ENCODE assay signal across 1 cellular context in the genomic region with DNA sequence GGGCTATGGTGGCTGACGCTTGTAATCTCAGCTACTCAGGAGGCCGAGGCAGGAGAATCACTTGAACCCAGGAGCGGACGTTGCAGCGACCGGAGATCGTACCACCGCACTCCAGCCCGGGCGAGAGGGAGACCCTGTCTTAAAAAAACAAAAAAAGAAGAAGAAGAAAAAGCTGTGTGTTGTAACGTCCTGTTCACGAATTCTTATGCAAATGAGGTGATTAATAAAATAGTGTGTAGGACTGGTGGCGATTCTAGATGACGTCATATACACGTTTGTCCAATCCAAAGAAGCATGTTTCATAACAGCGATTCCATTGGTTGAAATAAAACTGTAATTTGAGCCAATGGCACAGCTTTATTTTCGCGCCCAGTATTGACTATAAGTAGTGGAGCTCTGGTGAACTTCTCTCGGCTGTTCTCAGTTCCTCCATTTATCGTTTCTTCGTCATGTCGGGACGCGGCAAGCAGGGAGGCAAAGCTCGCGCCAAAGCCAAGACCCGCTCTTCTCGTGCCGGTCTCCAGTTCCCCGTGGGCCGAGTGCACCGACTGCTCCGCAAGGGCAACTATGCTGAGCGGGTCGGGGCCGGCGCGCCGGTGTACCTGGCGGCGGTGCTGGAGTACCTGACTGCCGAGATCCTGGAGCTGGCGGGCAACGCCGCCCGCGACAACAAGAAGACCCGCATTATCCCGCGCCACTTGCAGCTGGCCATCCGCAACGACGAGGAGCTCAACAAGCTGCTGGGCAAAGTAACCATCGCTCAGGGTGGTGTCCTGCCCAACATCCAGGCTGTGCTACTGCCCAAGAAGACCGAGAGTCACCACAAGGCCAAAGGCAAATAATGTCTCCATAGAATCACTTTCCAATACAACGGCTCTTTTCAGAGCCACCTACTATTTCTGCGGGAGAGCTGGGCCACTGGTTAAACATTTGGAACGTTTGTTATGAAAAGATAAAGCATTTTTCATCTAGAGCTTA.
TF ChIP-seq lines count a peak whose summit lies in the region.

No MANE protein-coding gene starts in this region.

TF ChIP-seq in GM12878, 131 proteins besides CTCF, POLR2A, EP300 and RAD21 (continued from another document):
- 0 out of 2 replicates have a peak, but pooled peaks have one; percentile 8 for TF ChIP-seq IKZF1 (conservative IDR thresholded peaks at IDR 0.05)
- TF ChIP-seq ZNF24 (IDR thresholded peaks at IDR 0.05), result no peak
- no peak for TF ChIP-seq CHD4 (IDR thresholded peaks at IDR 0.05)
- TF ChIP-seq, protein P1, sequence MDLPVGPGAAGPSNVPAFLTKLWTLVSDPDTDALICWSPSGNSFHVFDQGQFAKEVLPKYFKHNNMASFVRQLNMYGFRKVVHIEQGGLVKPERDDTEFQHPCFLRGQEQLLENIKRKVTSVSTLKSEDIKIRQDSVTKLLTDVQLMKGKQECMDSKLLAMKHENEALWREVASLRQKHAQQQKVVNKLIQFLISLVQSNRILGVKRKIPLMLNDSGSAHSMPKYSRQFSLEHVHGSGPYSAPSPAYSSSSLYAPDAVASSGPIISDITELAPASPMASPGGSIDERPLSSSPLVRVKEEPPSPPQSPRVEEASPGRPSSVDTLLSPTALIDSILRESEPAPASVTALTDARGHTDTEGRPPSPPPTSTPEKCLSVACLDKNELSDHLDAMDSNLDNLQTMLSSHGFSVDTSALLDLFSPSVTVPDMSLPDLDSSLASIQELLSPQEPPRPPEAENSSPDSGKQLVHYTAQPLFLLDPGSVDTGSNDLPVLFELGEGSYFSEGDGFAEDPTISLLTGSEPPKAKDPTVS (IDR thresholded peaks at IDR 0.05; ENCODE audit: low read depth, low read length), result no peak
- no peak for TF ChIP-seq ASH2L (IDR thresholded peaks at IDR 0.05; ENCODE audit: borderline replicate concordance, low read depth)
- peak; percentile 31; the same call in 1 of the 2 replicates for TF ChIP-seq NFYA (IDR thresholded peaks at IDR 0.05; ENCODE audit: borderline replicate concordance, low read depth, low read length)
- peak; percentile 87; the same call in 1 of the 2 replicates for TF ChIP-seq CHD1 (IDR thresholded peaks at IDR 0.05; ENCODE audit: low read depth, low read length)
- no peak for TF ChIP-seq NR2C1 (IDR thresholded peaks at IDR 0.05)
- TF ChIP-seq, protein P2, sequence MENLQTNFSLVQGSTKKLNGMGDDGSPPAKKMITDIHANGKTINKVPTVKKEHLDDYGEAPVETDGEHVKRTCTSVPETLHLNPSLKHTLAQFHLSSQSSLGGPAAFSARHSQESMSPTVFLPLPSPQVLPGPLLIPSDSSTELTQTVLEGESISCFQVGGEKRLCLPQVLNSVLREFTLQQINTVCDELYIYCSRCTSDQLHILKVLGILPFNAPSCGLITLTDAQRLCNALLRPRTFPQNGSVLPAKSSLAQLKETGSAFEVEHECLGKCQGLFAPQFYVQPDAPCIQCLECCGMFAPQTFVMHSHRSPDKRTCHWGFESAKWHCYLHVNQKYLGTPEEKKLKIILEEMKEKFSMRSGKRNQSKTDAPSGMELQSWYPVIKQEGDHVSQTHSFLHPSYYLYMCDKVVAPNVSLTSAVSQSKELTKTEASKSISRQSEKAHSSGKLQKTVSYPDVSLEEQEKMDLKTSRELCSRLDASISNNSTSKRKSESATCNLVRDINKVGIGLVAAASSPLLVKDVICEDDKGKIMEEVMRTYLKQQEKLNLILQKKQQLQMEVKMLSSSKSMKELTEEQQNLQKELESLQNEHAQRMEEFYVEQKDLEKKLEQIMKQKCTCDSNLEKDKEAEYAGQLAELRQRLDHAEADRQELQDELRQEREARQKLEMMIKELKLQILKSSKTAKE (IDR thresholded peaks at IDR 0.05; ENCODE audit: low read depth, poor library complexity, severe bottlenecking), result peak; percentile 54
- TF ChIP-seq, protein P3, sequence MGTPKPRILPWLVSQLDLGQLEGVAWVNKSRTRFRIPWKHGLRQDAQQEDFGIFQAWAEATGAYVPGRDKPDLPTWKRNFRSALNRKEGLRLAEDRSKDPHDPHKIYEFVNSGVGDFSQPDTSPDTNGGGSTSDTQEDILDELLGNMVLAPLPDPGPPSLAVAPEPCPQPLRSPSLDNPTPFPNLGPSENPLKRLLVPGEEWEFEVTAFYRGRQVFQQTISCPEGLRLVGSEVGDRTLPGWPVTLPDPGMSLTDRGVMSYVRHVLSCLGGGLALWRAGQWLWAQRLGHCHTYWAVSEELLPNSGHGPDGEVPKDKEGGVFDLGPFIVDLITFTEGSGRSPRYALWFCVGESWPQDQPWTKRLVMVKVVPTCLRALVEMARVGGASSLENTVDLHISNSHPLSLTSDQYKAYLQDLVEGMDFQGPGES (IDR thresholded peaks at IDR 0.05), result peak; percentile 52; the same call in 1 of the 2 replicates
- peak; percentile 90; the same call in 1 of the 2 replicates for TF ChIP-seq TCF3 (IDR thresholded peaks at IDR 0.05; ENCODE audit: borderline replicate concordance, insufficient read depth, low read depth, low read length)
- no peak for TF ChIP-seq EGR1 (IDR thresholded peaks at IDR 0.05; ENCODE audit: borderline replicate concordance in 1 of 2, low read depth in 2 of 2, low read length in 2 of 2)
- TF ChIP-seq IRF4 (IDR thresholded peaks at IDR 0.05; ENCODE audit: low read depth, low read length), result 0 out of 2 replicates have a peak, but pooled peaks have one; percentile 45
- peak; percentile 96 for TF ChIP-seq POLR2AphosphoS5 (IDR thresholded peaks at IDR 0.05; ENCODE audit: low read length)
- TF ChIP-seq CBX3 (IDR thresholded peaks at IDR 0.05; ENCODE audit: borderline replicate concordance, low read depth), result no peak
- TF ChIP-seq, protein P4, sequence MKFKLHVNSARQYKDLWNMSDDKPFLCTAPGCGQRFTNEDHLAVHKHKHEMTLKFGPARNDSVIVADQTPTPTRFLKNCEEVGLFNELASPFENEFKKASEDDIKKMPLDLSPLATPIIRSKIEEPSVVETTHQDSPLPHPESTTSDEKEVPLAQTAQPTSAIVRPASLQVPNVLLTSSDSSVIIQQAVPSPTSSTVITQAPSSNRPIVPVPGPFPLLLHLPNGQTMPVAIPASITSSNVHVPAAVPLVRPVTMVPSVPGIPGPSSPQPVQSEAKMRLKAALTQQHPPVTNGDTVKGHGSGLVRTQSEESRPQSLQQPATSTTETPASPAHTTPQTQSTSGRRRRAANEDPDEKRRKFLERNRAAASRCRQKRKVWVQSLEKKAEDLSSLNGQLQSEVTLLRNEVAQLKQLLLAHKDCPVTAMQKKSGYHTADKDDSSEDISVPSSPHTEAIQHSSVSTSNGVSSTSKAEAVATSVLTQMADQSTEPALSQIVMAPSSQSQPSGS (IDR thresholded peaks at IDR 0.05; ENCODE audit: low read length), result peak; percentile 76; the same call in 1 of the 2 replicates
- TF ChIP-seq NR2C2 (IDR thresholded peaks at IDR 0.05; ENCODE audit: borderline replicate concordance, control insufficient read depth, insufficient read length, low read depth), result no peak
- peak; percentile 100 for TF ChIP-seq ATF7 (IDR thresholded peaks at IDR 0.05; ENCODE audit: low read depth)
- no peak for TF ChIP-seq SREBF1 (IDR thresholded peaks at IDR 0.05; ENCODE audit: low read length)
- TF ChIP-seq CREM (IDR thresholded peaks at IDR 0.05; ENCODE audit: low read depth), result peak; percentile 91
- TF ChIP-seq, protein P5, sequence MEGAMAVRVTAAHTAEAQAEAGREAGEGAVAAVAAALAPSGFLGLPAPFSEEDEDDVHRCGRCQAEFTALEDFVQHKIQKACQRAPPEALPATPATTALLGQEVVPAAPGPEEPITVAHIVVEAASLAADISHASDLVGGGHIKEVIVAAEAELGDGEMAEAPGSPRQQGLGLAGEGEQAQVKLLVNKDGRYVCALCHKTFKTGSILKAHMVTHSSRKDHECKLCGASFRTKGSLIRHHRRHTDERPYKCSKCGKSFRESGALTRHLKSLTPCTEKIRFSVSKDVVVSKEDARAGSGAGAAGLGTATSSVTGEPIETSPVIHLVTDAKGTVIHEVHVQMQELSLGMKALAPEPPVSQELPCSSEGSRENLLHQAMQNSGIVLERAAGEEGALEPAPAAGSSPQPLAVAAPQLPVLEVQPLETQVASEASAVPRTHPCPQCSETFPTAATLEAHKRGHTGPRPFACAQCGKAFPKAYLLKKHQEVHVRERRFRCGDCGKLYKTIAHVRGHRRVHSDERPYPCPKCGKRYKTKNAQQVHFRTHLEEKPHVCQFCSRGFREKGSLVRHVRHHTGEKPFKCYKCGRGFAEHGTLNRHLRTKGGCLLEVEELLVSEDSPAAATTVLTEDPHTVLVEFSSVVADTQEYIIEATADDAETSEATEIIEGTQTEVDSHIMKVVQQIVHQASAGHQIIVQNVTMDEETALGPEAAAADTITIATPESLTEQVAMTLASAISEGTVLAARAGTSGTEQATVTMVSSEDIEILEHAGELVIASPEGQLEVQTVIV (IDR thresholded peaks at IDR 0.05; ENCODE audit: borderline replicate concordance, partially characterized antibody), result no peak
- peak; percentile 72 for TF ChIP-seq FOS (IDR thresholded peaks at IDR 0.05; ENCODE audit: borderline replicate concordance, extremely low read depth, insufficient read length)
- TF ChIP-seq POU2F2 (IDR thresholded peaks at IDR 0.05; ENCODE audit: borderline replicate concordance, low read depth, low read length), result peak; percentile 82
- TF ChIP-seq, protein P6, sequence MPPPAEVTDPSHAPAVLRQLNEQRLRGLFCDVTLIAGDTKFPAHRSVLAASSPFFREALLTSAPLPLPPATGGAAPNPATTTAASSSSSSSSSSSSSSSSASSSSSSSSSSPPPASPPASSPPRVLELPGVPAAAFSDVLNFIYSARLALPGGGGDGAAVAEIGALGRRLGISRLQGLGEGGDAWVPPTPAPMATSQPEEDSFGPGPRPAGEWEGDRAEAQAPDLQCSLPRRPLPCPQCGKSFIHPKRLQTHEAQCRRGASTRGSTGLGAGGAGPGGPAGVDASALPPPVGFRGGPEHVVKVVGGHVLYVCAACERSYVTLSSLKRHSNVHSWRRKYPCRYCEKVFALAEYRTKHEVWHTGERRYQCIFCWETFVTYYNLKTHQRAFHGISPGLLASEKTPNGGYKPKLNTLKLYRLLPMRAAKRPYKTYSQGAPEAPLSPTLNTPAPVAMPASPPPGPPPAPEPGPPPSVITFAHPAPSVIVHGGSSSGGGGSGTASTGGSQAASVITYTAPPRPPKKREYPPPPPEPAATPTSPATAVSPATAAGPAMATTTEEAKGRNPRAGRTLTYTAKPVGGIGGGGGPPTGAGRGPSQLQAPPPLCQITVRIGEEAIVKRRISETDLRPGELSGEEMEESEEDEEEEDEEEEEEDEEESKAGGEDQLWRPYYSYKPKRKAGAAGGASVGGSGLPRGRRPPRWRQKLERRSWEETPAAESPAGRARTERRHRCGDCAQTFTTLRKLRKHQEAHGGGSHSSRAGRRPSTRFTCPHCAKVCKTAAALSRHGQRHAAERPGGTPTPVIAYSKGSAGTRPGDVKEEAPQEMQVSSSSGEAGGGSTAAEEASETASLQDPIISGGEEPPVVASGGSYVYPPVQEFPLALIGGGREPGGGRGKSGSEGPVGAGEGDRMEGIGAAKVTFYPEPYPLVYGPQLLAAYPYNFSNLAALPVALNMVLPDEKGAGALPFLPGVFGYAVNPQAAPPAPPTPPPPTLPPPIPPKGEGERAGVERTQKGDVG (CRISPR knock-in tag; IDR thresholded peaks at IDR 0.05), result peak; percentile 87
- TF ChIP-seq SP1 (IDR thresholded peaks at IDR 0.05; ENCODE audit: low read depth, low read length), result peak; percentile 91
- peak; percentile 65; the same call in 1 of the 2 replicates for TF ChIP-seq SIN3A (IDR thresholded peaks at IDR 0.05; ENCODE audit: low read depth, low read length)
- TF ChIP-seq ZBTB11 (CRISPR knock-in tag; IDR thresholded peaks at IDR 0.05), result peak; percentile 71
- no peak; the same call in 1 of the 2 replicates for TF ChIP-seq JUNB (IDR thresholded peaks at IDR 0.05)
- TF ChIP-seq, protein P7, sequence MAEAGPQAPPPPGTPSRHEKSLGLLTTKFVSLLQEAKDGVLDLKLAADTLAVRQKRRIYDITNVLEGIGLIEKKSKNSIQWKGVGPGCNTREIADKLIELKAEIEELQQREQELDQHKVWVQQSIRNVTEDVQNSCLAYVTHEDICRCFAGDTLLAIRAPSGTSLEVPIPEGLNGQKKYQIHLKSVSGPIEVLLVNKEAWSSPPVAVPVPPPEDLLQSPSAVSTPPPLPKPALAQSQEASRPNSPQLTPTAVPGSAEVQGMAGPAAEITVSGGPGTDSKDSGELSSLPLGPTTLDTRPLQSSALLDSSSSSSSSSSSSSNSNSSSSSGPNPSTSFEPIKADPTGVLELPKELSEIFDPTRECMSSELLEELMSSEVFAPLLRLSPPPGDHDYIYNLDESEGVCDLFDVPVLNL (IDR thresholded peaks at IDR 0.05; ENCODE audit: low read depth, low read length), result peak; percentile 97
- TF ChIP-seq CREB1 (IDR thresholded peaks at IDR 0.05; ENCODE audit: low read depth), result peak; percentile 97
- peak; percentile 41; the same call in 1 of the 2 replicates for TF ChIP-seq RB1 (IDR thresholded peaks at IDR 0.05; ENCODE audit: borderline replicate concordance)
- TF ChIP-seq BCL3 (IDR thresholded peaks at IDR 0.05; ENCODE audit: borderline replicate concordance, insufficient read depth, low read depth, low read length, poor library complexity, severe bottlenecking), result peak; percentile 38
- peak; percentile 4; the same call in 1 of the 2 replicates for TF ChIP-seq BCL11A (IDR thresholded peaks at IDR 0.05; ENCODE audit: low read depth, low read length)
